ENCODE assay signal across 11 cellular contexts in the genomic region with DNA sequence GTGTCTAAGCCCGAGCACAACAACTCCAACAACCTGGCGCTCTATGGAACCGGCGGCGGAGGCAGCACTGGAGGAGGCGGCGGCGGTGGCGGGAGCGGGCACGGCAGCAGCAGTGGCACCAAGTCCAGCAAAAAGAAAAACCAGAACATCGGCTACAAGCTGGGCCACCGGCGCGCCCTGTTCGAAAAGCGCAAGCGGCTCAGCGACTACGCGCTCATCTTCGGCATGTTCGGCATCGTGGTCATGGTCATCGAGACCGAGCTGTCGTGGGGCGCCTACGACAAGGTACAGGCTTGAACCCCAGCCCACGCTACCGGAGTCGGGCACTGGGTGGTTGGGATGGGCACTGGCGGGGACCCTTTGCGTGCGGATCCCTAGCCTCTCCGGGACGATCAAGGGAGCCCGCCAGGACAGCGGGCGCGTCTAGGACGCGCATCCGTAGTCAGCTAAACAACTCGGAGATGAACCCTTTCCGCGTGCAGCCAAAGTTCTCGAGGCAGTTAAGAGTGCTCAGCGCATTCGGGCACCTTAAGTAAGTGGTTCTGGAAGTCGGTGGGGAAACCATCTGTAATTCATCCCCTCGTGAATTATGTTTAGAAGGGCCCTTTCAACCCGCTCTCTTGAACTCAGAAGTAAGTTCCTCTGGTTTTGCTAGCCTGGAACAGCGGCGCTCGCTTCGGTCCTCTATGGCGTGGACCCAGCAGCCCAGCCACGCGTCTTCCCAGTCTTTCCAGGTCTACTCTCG. TPM values are rescaled to one million over a fixed set of nuclear protein-coding genes. Genes with fewer than 3 reads are reported as not detected.
DNase-seq lines count a peak whose midpoint lies in the region; ATAC-seq and TF ChIP-seq lines count a peak whose summit lies in the region.
"Had no signal": no experiment of that assay in that cellular context is flagged by ENCODE, and none has a peak within 500 bp of the region (broad histone marks: within the 10 kb centered on the region; RNA-seq: fewer than 3 reads in every experiment).

No MANE protein-coding gene starts in this region.

- peaks cover 0 to 60% (median 16%) of the 10 kb centered on the region in 9 donors for H3K27me3 ChIP-seq in heart left ventricle

- H3K9me3 ChIP-seq in T-helper 17 cell (ENCODE audit: control insufficient read depth, low read length, poor library complexity, severe bottlenecking) (no peaks in the 10 kb centered on the region), heart left ventricle (no peaks in the 10 kb centered on the region)

- TF ChIP-seq POLR2A in heart left ventricle (IDR thresholded peaks at IDR 0.05), result no peak

- DNase-seq in DMS 273 (lab: John Stamatoyannopoulos, UW; ENCODE audit: unreplicated experiment) (peak; percentile 71), DMS 273 treated with DMSO at 0.1 percent for 48 hours (lab: John Stamatoyannopoulos, UW) (no peak), T-helper 17 cell (no peak), heart left ventricle (peak in 2 of 5 donors; percentile 23 to 61), sciatic nerve (ENCODE audit: low spot score) (no peak), T1000 (lab: John Stamatoyannopoulos, UW) (no peak)

- H3K4me3 Mint-ChIP-seq in T-helper 17 cell, result peak overlapping the region; percentile 15

- H3K27ac Mint-ChIP-seq in T-helper 17 cell, result no peak overlapping the region

- 1 to 4% (median 2%) methylated on average over 41 to 61 of the region's 61 CpGs for WGBS in heart left ventricle, 4 donors

- peaks cover 0 to 38% (median 15%) of the 10 kb centered on the region in 12 donors for H3K4me1 ChIP-seq in heart left ventricle

- intact Hi-C loops in heart left ventricle (cut with DNase I) (loop anchor here in 6 of 10 donors (2.0 to 10.0 kb wide), 5 partner anchors 82 to 261 kb away; no protein-coding TSS in a partner anchor), sciatic nerve (cut with DNase I) (no loop called here)

- peaks cover 2% of the 10 kb centered on the region for H3K36me3 Mint-ChIP-seq in T-helper 17 cell (ENCODE audit: low read depth)

- H3K4me3 ChIP-seq in heart left ventricle, result peak overlapping the region; percentile 51 to 95 (median 72)

- no peak for TF ChIP-seq CTCF in heart left ventricle (IDR thresholded peaks at IDR 0.05)

- no peaks in the 10 kb centered on the region for H3K4me1 Mint-ChIP-seq in T-helper 17 cell

- H3K27ac ChIP-seq in heart left ventricle, result peak overlapping the region in 5 of 12 donors; percentile 60 to 80 (median 77)

- H3K27me3 Mint-ChIP-seq in T-helper 17 cell, result peaks cover 39% of the 10 kb centered on the region

- H3K36me3 ChIP-seq in heart left ventricle, result no peaks in the 10 kb centered on the region

- no peak for ATAC-seq in T-helper 17 cell
- ATAC-seq in heart left ventricle, result no peak
- peak; percentile 20 for ATAC-seq in sciatic nerve
- no peak for ATAC-seq in HG02884 (IDR thresholded peaks at IDR 0.05; ENCODE audit: unreplicated experiment)
- no peak for ATAC-seq in HG03457 (IDR thresholded peaks at IDR 0.05; ENCODE audit: unreplicated experiment)
- ATAC-seq: HCT116 had no signal

RNA-seq across cellular contexts. Expression of a gene that starts 1.3 kb away (rescaled TPM):
- not detected for total RNA-seq in T-helper 17 cell
- 10 to 100 TPM in 2 of 9 donors, 1 to 10 TPM in 7; 4.7 to 11.6 (median 6.7) TPM for total RNA-seq in heart left ventricle
- 1 to 10 TPM; 1.2 to 9.6 TPM for polyA plus RNA-seq in heart left ventricle
- total RNA-seq in sciatic nerve, result 0.71 TPM
- total RNA-seq: A172, RPMI7951 had no signal
